In genomic region chr13:96792188-96792587, GRCh38 we compare ENCODE assay signal across 1 cellular context.
TF ChIP-seq lines count a peak whose summit lies in the region.

No MANE protein-coding gene starts in this region.

TF ChIP-seq in GM23338, 12 proteins besides CTCF, POLR2A, EP300 and RAD21 (continued from another document):
- TF ChIP-seq ZNF462 (CRISPR knock-in tag; IDR thresholded peaks at IDR 0.05) (no peak), EZH2 (IDR thresholded peaks at IDR 0.05; ENCODE audit: low read depth, unreplicated experiment) (no peak), REST (IDR thresholded peaks at IDR 0.05; ENCODE audit: unreplicated experiment) (no peak), ETS1 (IDR thresholded peaks at IDR 0.05) (no peak), ZNF114 (CRISPR knock-in tag; IDR thresholded peaks at IDR 0.05) (no peak), JUNB (IDR thresholded peaks at IDR 0.05; ENCODE audit: unreplicated experiment) (no peak), CREB1 (CRISPR knock-in tag; IDR thresholded peaks at IDR 0.05; ENCODE audit: low read depth) (no peak), EZH2phosphoT487 (IDR thresholded peaks at IDR 0.05; ENCODE audit: unreplicated experiment) (no peak), NANOG (IDR thresholded peaks at IDR 0.05; ENCODE audit: borderline replicate concordance) (no peak), STAT1 (IDR thresholded peaks at IDR 0.05; ENCODE audit: unreplicated experiment) (no peak), POLR2AphosphoS5 (IDR thresholded peaks at IDR 0.05; ENCODE audit: low read depth) (no peak)
